ENCODE assay signal across 21 cellular contexts in genomic region chr10:68734349-68734748, GRCh38. TPM values are rescaled to one million over a fixed set of nuclear protein-coding genes. Genes with fewer than 3 reads are reported as not detected.
DNase-seq lines count a peak whose midpoint lies in the region; ATAC-seq and TF ChIP-seq lines count a peak whose summit lies in the region.
"Had no signal": no experiment of that assay in that cellular context is flagged by ENCODE, and none has a peak within 500 bp of the region (broad histone marks: within the 10 kb centered on the region; RNA-seq: fewer than 3 reads in every experiment).

No MANE protein-coding gene starts in this region.

- H3F3A ChIP-seq in GM23338 (replicated peaks; ENCODE audit: low read depth), result peaks cover 32% of the 10 kb centered on the region

- H3K4me2 ChIP-seq in GM23338, result no peak overlapping the region
- H3K4me2 ChIP-seq: BLaER1 treated with 17β-estradiol and CSF1 and Interleukin-3, amounts not matched to agents 10 nM and 100 nM had no signal

- no peak overlapping the region for H3K4me3 Mint-ChIP-seq in activated T-cell treated with anti-CD3 and anti-CD28 coated beads, Interleukin-2, amount 50 U/mL, for 24 hours
- no peak overlapping the region for H3K4me3 Mint-ChIP-seq in activated T-cell treated with anti-CD3 and anti-CD28 coated beads, Interleukin-2, amount 50 U/mL, for 72 hours
- no peak overlapping the region for H3K4me3 Mint-ChIP-seq in GM23338
- no peak overlapping the region for H3K4me3 Mint-ChIP-seq in endodermal cell
- H3K4me3 Mint-ChIP-seq: CD4-positive, alpha-beta memory T cell had no signal

- peaks cover 76% of the 10 kb centered on the region for H3K79me2 ChIP-seq in GM23338 (replicated peaks; ENCODE audit: insufficient read depth)

- no peaks in the 10 kb centered on the region for H3K9me3 ChIP-seq in endodermal cell (ENCODE audit: control insufficient read depth, low read length)
- H3K9me3 ChIP-seq: BE2C; BLaER1 treated with 17β-estradiol and CSF1 and Interleukin-3, amounts not matched to agents 10 nM and 100 nM had no signal

- H3K36me3 Mint-ChIP-seq in activated T-cell treated with anti-CD3 and anti-CD28 coated beads, Interleukin-2, amount 50 U/mL, for 24 hours (ENCODE audit: low read depth), result peaks cover 87% of the 10 kb centered on the region
- peaks cover 3 to 34% of the 10 kb centered on the region in 2 donors for H3K36me3 Mint-ChIP-seq in activated T-cell treated with anti-CD3 and anti-CD28 coated beads, Interleukin-2, amount 50 U/mL, for 72 hours (ENCODE audit: insufficient read depth in 2 of 2)
- H3K36me3 Mint-ChIP-seq in GM23338 (ENCODE audit: low read depth), result peaks cover 94% of the 10 kb centered on the region
- peaks cover 86% of the 10 kb centered on the region for H3K36me3 Mint-ChIP-seq in endodermal cell (ENCODE audit: low read depth)

- H3K4me1 ChIP-seq in GM23338 (ENCODE audit: insufficient read depth) (no peaks in the 10 kb centered on the region), endodermal cell (ENCODE audit: control insufficient read depth, insufficient read depth, low read length) (no peaks in the 10 kb centered on the region)
- H3K4me1 ChIP-seq: BE2C; BLaER1 treated with 17β-estradiol and CSF1 and Interleukin-3, amounts not matched to agents 10 nM and 100 nM had no signal

- TF ChIP-seq CTCF in GM23338 (conservative IDR thresholded peaks at IDR 0.05; ENCODE audit: low read depth in 2 of 2), result no peak
- no peak for TF ChIP-seq CTCF in endodermal cell (conservative IDR thresholded peaks at IDR 0.05)

- H3K36me3 ChIP-seq in GM23338 (ENCODE audit: insufficient read depth) (peaks cover 79% of the 10 kb centered on the region), endodermal cell (ENCODE audit: control insufficient read depth, insufficient read depth, low read length) (peaks cover 92% of the 10 kb centered on the region)

- H2AFZ ChIP-seq in GM23338, result no peak overlapping the region

- H3K9me3 Mint-ChIP-seq in activated T-cell treated with anti-CD3 and anti-CD28 coated beads, Interleukin-2, amount 50 U/mL, for 24 hours, result no peaks in the 10 kb centered on the region
- H3K9me3 Mint-ChIP-seq in activated T-cell treated with anti-CD3 and anti-CD28 coated beads, Interleukin-2, amount 50 U/mL, for 72 hours, result no peaks in the 10 kb centered on the region
- H3K9me3 Mint-ChIP-seq in GM23338, result no peaks in the 10 kb centered on the region
- no peaks in the 10 kb centered on the region for H3K9me3 Mint-ChIP-seq in endodermal cell
- H3K9me3 Mint-ChIP-seq: CD4-positive, alpha-beta memory T cell had no signal

- WGBS in endodermal cell (ENCODE audit: insufficient coverage in 1 of 2, insufficient read length in 1 of 2), 2 experiments, result 96 to 97% methylated on average over 7 of the region's 7 CpGs

- peak overlapping the region; percentile 7 for H3K27ac Mint-ChIP-seq in activated T-cell treated with anti-CD3 and anti-CD28 coated beads, Interleukin-2, amount 50 U/mL, for 24 hours
- H3K27ac Mint-ChIP-seq in activated T-cell treated with anti-CD3 and anti-CD28 coated beads, Interleukin-2, amount 50 U/mL, for 72 hours, result no peak overlapping the region
- H3K27ac Mint-ChIP-seq in GM23338, result no peak overlapping the region
- H3K27ac Mint-ChIP-seq in endodermal cell, result peak overlapping the region; percentile 30

- ATAC-seq in activated T-cell treated with anti-CD3 and anti-CD28 coated beads, Interleukin-2, amount 50 U/mL, for 72 hours (replicated peaks in 1 of 2), result no peak
- no peak for ATAC-seq in GM23338
- no peak for ATAC-seq in GM19452 (IDR thresholded peaks at IDR 0.05; ENCODE audit: unreplicated experiment)

- DNase-seq in activated T-cell treated with anti-CD3 and anti-CD28 coated beads, Interleukin-2, amount 50 U/mL, for 24 hours, result no peak
- DNase-seq in activated T-cell treated with anti-CD3 and anti-CD28 coated beads, Interleukin-2, amount 50 U/mL, for 72 hours, result no peak
- no peak for DNase-seq in GM23338 (ENCODE audit: low spot score)
- no peak for DNase-seq in endodermal cell
- DNase-seq in putamen (ENCODE audit: low spot score), result peak; percentile 33
- DNase-seq in mucosa of gallbladder (ENCODE audit: low spot score), result no peak
- DNase-seq in activated CD4-positive, alpha-beta T cell treated with anti-CD3 and anti-CD28 coated beads, Interleukin-2, amount 50 U/mL, for 4 hours, result no peak
- DNase-seq: ACHN; AML-193; BE2C; Calu3; CD4-positive, alpha-beta memory T cell; COR-L47; DMS53; DMS79 treated with DMSO at 0.1 percent for 48 hours; GF-D8; H7; HCEC 1CT had no signal

- H3K27ac ChIP-seq in GM23338 (ENCODE audit: low read depth), result peak overlapping the region; percentile 62
- no peak overlapping the region for H3K27ac ChIP-seq in endodermal cell (ENCODE audit: low read depth, low read length)
- H3K27ac ChIP-seq: 22Rv1; BLaER1 treated with 17β-estradiol and CSF1 and Interleukin-3, amounts not matched to agents 10 nM and 100 nM had no signal

- no peak overlapping the region for H3K9ac ChIP-seq in endodermal cell (ENCODE audit: extremely low read depth, low read length, poor library complexity, severe bottlenecking)
- H3K9ac ChIP-seq: BLaER1 treated with 17β-estradiol and CSF1 and Interleukin-3, amounts not matched to agents 10 nM and 100 nM had no signal

- H3K4me3 ChIP-seq in GM23338, result no peak overlapping the region
- no peak overlapping the region for H3K4me3 ChIP-seq in endodermal cell (ENCODE audit: low read length)
- H3K4me3 ChIP-seq: BLaER1 treated with 17β-estradiol and CSF1 and Interleukin-3, amounts not matched to agents 10 nM and 100 nM had no signal

- H3K4me1 Mint-ChIP-seq in activated T-cell treated with anti-CD3 and anti-CD28 coated beads, Interleukin-2, amount 50 U/mL, for 24 hours (ENCODE audit: low read depth), result peaks cover 10% of the 10 kb centered on the region
- H3K4me1 Mint-ChIP-seq in activated T-cell treated with anti-CD3 and anti-CD28 coated beads, Interleukin-2, amount 50 U/mL, for 72 hours (ENCODE audit: low read depth), result no peaks in the 10 kb centered on the region
- no peaks in the 10 kb centered on the region for H3K4me1 Mint-ChIP-seq in GM23338
- no peaks in the 10 kb centered on the region for H3K4me1 Mint-ChIP-seq in endodermal cell

- H3K27me3 Mint-ChIP-seq in activated T-cell treated with anti-CD3 and anti-CD28 coated beads, Interleukin-2, amount 50 U/mL, for 24 hours, result no peaks in the 10 kb centered on the region
- no peaks in the 10 kb centered on the region for H3K27me3 Mint-ChIP-seq in activated T-cell treated with anti-CD3 and anti-CD28 coated beads, Interleukin-2, amount 50 U/mL, for 72 hours (ENCODE audit: low read depth)
- H3K27me3 Mint-ChIP-seq in GM23338 (ENCODE audit: insufficient read depth, low read depth, poor library complexity) (no peaks in the 10 kb centered on the region), endodermal cell (ENCODE audit: insufficient read depth) (no peaks in the 10 kb centered on the region)
- H3K27me3 Mint-ChIP-seq: CD4-positive, alpha-beta memory T cell had no signal

- peaks cover 61% of the 10 kb centered on the region for H4K20me1 ChIP-seq in GM23338 (replicated peaks; ENCODE audit: insufficient read depth)

- H3K27me3 ChIP-seq in GM23338 (ENCODE audit: insufficient read depth), result no peaks in the 10 kb centered on the region
- no peaks in the 10 kb centered on the region for H3K27me3 ChIP-seq in endodermal cell (ENCODE audit: control insufficient read depth, insufficient read depth, low read length, poor library complexity, severe bottlenecking)
- H3K27me3 ChIP-seq: BE2C; BLaER1 treated with 17β-estradiol and CSF1 and Interleukin-3, amounts not matched to agents 10 nM and 100 nM had no signal

- H3K9me2 ChIP-seq in GM23338 (ENCODE audit: insufficient read depth), result no peaks in the 10 kb centered on the region

TF ChIP-seq in GM23338, 12 proteins besides CTCF, POLR2A, EP300 and RAD21 (continues in another document):
- TF ChIP-seq NANOG (IDR thresholded peaks at IDR 0.05; ENCODE audit: borderline replicate concordance), result no peak
- TF ChIP-seq ZNF331 (CRISPR knock-in tag; IDR thresholded peaks at IDR 0.05; ENCODE audit: low read depth), result no peak
- TF ChIP-seq EZH2phosphoT487 (IDR thresholded peaks at IDR 0.05; ENCODE audit: unreplicated experiment), result no peak
- TF ChIP-seq ZNF114 (CRISPR knock-in tag; IDR thresholded peaks at IDR 0.05), result no peak

RNA-seq across cellular contexts. Expression of gene CCAR1, which starts 13.3 kb away (rescaled TPM):
- total RNA-seq in activated T-cell treated with anti-CD3 and anti-CD28 coated beads, Interleukin-2, amount 50 U/mL, for 72 hours, result 100 to 1,000 TPM; 111 to 121 TPM
- total RNA-seq in GM23338 (2014; rRNA removed; shearing (Covaris generic)), result 84.1 and 118 TPM in 2 replicates
- 103 and 121 TPM in 2 replicates for polyA plus RNA-seq in GM23338 (2016; fragmentation: Nextera tagmentation; extraction: Ambion mirVana)
- 100 to 1,000 TPM in 1 of 2 donors, 10 to 100 TPM in 1; 89.5 to 108 TPM for total RNA-seq in endodermal cell
- 66.1 TPM for polyA plus RNA-seq in endodermal cell (2013, experiment 1 of 2)
- polyA plus RNA-seq in endodermal cell (2013, experiment 2 of 2), result 58.1 TPM
- total RNA-seq in mucosa of gallbladder, result 48.1 TPM

Comparison
In these comparisons a context has a peak if more than half of its experiments do, and no peak if none do; other contexts are left out.
1. H3K27ac Mint-ChIP-seq: peak in activated T-cell treated with anti-CD3 and anti-CD28 coated beads, Interleukin-2, amount 50 U/mL, for 24 hours (single experiment) and endodermal cell (single experiment); none in activated T-cell treated with anti-CD3 and anti-CD28 coated beads, Interleukin-2, amount 50 U/mL, for 72 hours (single experiment) and GM23338 (single experiment).